ENCODE assay signal across 10 cellular contexts in genomic region chr15:31487811-31488436, GRCh38.
DNase-seq lines count a peak whose midpoint lies in the region; ATAC-seq and TF ChIP-seq lines count a peak whose summit lies in the region.
"Had no signal": no experiment of that assay in that cellular context is flagged by ENCODE, and none has a peak within 500 bp of the region (broad histone marks: within the 10 kb centered on the region; RNA-seq: fewer than 3 reads in every experiment).

No MANE protein-coding gene starts in this region.

- no peaks in the 10 kb centered on the region for H3K36me3 ChIP-seq in esophagus (ENCODE audit: control insufficient read depth in 2 of 2, insufficient read depth in 2 of 2, low read length in 1 of 2)
- H3K36me3 ChIP-seq in tibial artery = no peaks in the 10 kb centered on the region
- H3K36me3 ChIP-seq: cardiac muscle cell, HAP-1 had no signal

- peak; percentile 51 for ATAC-seq in GM18868 (IDR thresholded peaks at IDR 0.05; ENCODE audit: unreplicated experiment)
- ATAC-seq in effector memory CD8-positive, alpha-beta T cell (replicated peaks) = no peak

- DNase-seq in AG08396 (ENCODE audit: low spot score) (peak; percentile 67), M059J (ENCODE audit: low read depth) (peak; percentile 7), tibial artery (no peak), NOMO-1 treated with DMSO at 0.1 percent for 48 hours (lab: John Stamatoyannopoulos, UW; ENCODE audit: unreplicated experiment) (no peak), Kasumi-1 (lab: John Stamatoyannopoulos, UW) (no peak)
- no peak for DNase-seq in effector memory CD8-positive, alpha-beta T cell

- H3K4me3 Mint-ChIP-seq in effector memory CD8-positive, alpha-beta T cell = peak overlapping the region in 1 of 2 donors; percentile 38

- H3K27me3 ChIP-seq in esophagus (ENCODE audit: control insufficient read depth in 1 of 2, insufficient read depth in 2 of 2, low read length in 2 of 2) = no peaks in the 10 kb centered on the region
- peaks cover 0 to 6% of the 10 kb centered on the region in 2 donors for H3K27me3 ChIP-seq in tibial artery

- H3K9me3 ChIP-seq in esophagus (ENCODE audit: control insufficient read depth in 2 of 2, insufficient read depth in 1 of 2, low read depth in 1 of 2, low read length in 1 of 2) (peaks cover 0 to 4% of the 10 kb centered on the region in 2 donors), tibial artery (peaks cover 0 to 3% (median 0%) of the 10 kb centered on the region in 3 donors)
- H3K9me3 ChIP-seq: HAP-1 had no signal

- H3K27ac Mint-ChIP-seq in effector memory CD8-positive, alpha-beta T cell = no peak overlapping the region

- peaks cover 4 to 36% of the 10 kb centered on the region in 2 donors for H3K4me1 ChIP-seq in esophagus (ENCODE audit: control insufficient read depth in 2 of 2, insufficient read depth in 2 of 2, low read length in 1 of 2)
- peaks cover 0 to 29% (median 26%) of the 10 kb centered on the region in 4 donors for H3K4me1 ChIP-seq in tibial artery
- H3K4me1 ChIP-seq: HAP-1 had no signal

- 45 to 58% methylated on average over 6 of the region's 6 CpGs for WGBS in esophagus, 2 donors

- peaks cover 10% of the 10 kb centered on the region for H3K36me3 Mint-ChIP-seq in effector memory CD8-positive, alpha-beta T cell (ENCODE audit: insufficient read depth)

- no peaks in the 10 kb centered on the region for H3K27me3 Mint-ChIP-seq in effector memory CD8-positive, alpha-beta T cell

- intact Hi-C loops in tibial artery (cut with DNase I; ENCODE audit: low total_unique reads) = loop anchor here (1.0 to 5.0 kb wide), 4 partner anchors 51 to 271 kb away; no protein-coding TSS in a partner anchor

- TF ChIP-seq CTCF in tibial artery (IDR thresholded peaks at IDR 0.05) = no peak

- peak overlapping the region; percentile 69 to 73 for H3K27ac ChIP-seq in esophagus (ENCODE audit: low read depth in 2 of 2, low read length in 1 of 2)
- peak overlapping the region; percentile 61 to 72 for H3K27ac ChIP-seq in tibial artery
- H3K27ac ChIP-seq: cardiac muscle cell had no signal

- H3K4me3 ChIP-seq in esophagus (ENCODE audit: low read depth in 1 of 2, low read length in 2 of 2) (no peak overlapping the region), tibial artery (no peak overlapping the region)
- H3K4me3 ChIP-seq: cardiac muscle cell, HAP-1 had no signal

- peaks cover 27 to 30% of the 10 kb centered on the region in 2 donors for H3K4me1 Mint-ChIP-seq in effector memory CD8-positive, alpha-beta T cell (ENCODE audit: low read depth in 2 of 2)

- H3K9me3 Mint-ChIP-seq in effector memory CD8-positive, alpha-beta T cell = no peaks in the 10 kb centered on the region

Comparison
In these comparisons a context has a peak if more than half of its experiments do, and no peak if none do; other contexts are left out.
1. DNase-seq: peak in AG08396 (single experiment) and M059J (single experiment); none in tibial artery (0 of 2), NOMO-1 treated with DMSO at 0.1 percent for 48 hours (single experiment), effector memory CD8-positive, alpha-beta T cell (0 of 3) and Kasumi-1 (0 of 2).